Comparison of ENCODE assay signal across 1 cellular context in genomic region chr6:36423101-36423824, GRCh38.
A peak's percentile ranks its signal among the peaks of the same experiment; 100 is the strongest.
TF ChIP-seq lines count a peak whose summit lies in the region.

No MANE protein-coding gene starts in this region.

TF ChIP-seq in HepG2, 621 proteins besides CTCF, POLR2A, EP300 and RAD21 (continued from another document and continues in another):
- no peak for TF ChIP-seq ATF5 (CRISPR knock-in tag; IDR thresholded peaks at IDR 0.05; ENCODE audit: low read depth)
- no peak for TF ChIP-seq ZNF362 (CRISPR knock-in tag; IDR thresholded peaks at IDR 0.05; ENCODE audit: borderline replicate concordance)
- TF ChIP-seq ISL2 (CRISPR knock-in tag; IDR thresholded peaks at IDR 0.05) = peak; percentile 22; the same call in 1 of the 2 replicates
- peak; percentile 92 for TF ChIP-seq NAIF1 (CRISPR knock-in tag; IDR thresholded peaks at IDR 0.05; ENCODE audit: borderline replicate concordance)
- no peak; the same call in 1 of the 2 replicates for TF ChIP-seq ZNF143 (CRISPR knock-in tag; IDR thresholded peaks at IDR 0.05)
- TF ChIP-seq MTA1 (CRISPR knock-in tag; IDR thresholded peaks at IDR 0.05; ENCODE audit: borderline replicate concordance) = peak; percentile 86; the same call in 1 of the 2 replicates
- TF ChIP-seq SRSF4 (IDR thresholded peaks at IDR 0.05; ENCODE audit: low read depth, low read length, poor library complexity, severe bottlenecking) = no peak
- TF ChIP-seq MAFK (conservative IDR thresholded peaks at IDR 0.05 in 1 of 2, IDR thresholded peaks at IDR 0.05 in 1 of 2; ENCODE audit: low read length in 2 of 2) = no peak
- peak; percentile 81 for TF ChIP-seq ARID4A (CRISPR knock-in tag; IDR thresholded peaks at IDR 0.05; ENCODE audit: borderline replicate concordance)
- TF ChIP-seq ELF4 (CRISPR knock-in tag; IDR thresholded peaks at IDR 0.05; ENCODE audit: borderline replicate concordance) = no peak; the same call in 1 of the 2 replicates
- TF ChIP-seq ZNF207 (IDR thresholded peaks at IDR 0.05; ENCODE audit: borderline replicate concordance) = no peak
- TF ChIP-seq NR2F1 (CRISPR knock-in tag; IDR thresholded peaks at IDR 0.05) = peak in 1 of 2 experiments; percentile 18; a peak in 1 of 4 replicates
- TF ChIP-seq AHR (CRISPR knock-in tag; IDR thresholded peaks at IDR 0.05) = 0 out of 2 replicates have a peak, but pooled peaks have one; percentile 38
- no peak for TF ChIP-seq SUZ12 (IDR thresholded peaks at IDR 0.05; ENCODE audit: low read depth, low read length)
- no peak for TF ChIP-seq SATB2 (CRISPR knock-in tag; IDR thresholded peaks at IDR 0.05)
- no peak for TF ChIP-seq ZKSCAN5 (CRISPR knock-in tag; IDR thresholded peaks at IDR 0.05)
- TF ChIP-seq ZNF232 (CRISPR knock-in tag; IDR thresholded peaks at IDR 0.05; ENCODE audit: borderline replicate concordance) = peak; percentile 77; the same call in 1 of the 2 replicates
- TF ChIP-seq ZFP36 (IDR thresholded peaks at IDR 0.05; ENCODE audit: borderline replicate concordance, low read depth, low read length, partially characterized antibody) = no peak
- peak; percentile 77; the same call in 1 of the 2 replicates for TF ChIP-seq ZNF704 (CRISPR knock-in tag; IDR thresholded peaks at IDR 0.05; ENCODE audit: borderline replicate concordance)
- no peak for TF ChIP-seq ZNF773 (CRISPR knock-in tag; IDR thresholded peaks at IDR 0.05; ENCODE audit: borderline replicate concordance)
- no peak for TF ChIP-seq HNRNPK (IDR thresholded peaks at IDR 0.05; ENCODE audit: low read depth, low read length, poor library complexity, severe bottlenecking)
- no peak for TF ChIP-seq ZMAT5 (CRISPR knock-in tag; IDR thresholded peaks at IDR 0.05; ENCODE audit: borderline replicate concordance, low read depth)
- no peak for TF ChIP-seq RERE (CRISPR knock-in tag; IDR thresholded peaks at IDR 0.05; ENCODE audit: low read depth)
- TF ChIP-seq TERF1 (CRISPR knock-in tag; IDR thresholded peaks at IDR 0.05) = no peak
- no peak for TF ChIP-seq ZNF674 (CRISPR knock-in tag; IDR thresholded peaks at IDR 0.05; ENCODE audit: low read depth)
- TF ChIP-seq CAMTA2 (CRISPR knock-in tag; IDR thresholded peaks at IDR 0.05; ENCODE audit: borderline replicate concordance) = peak; percentile 27; the same call in 1 of the 2 replicates
- TF ChIP-seq NFIB (CRISPR knock-in tag; IDR thresholded peaks at IDR 0.05; ENCODE audit: borderline replicate concordance) = no peak
- peak; percentile 57 for TF ChIP-seq YY1 (IDR thresholded peaks at IDR 0.05; ENCODE audit: insufficient read depth, insufficient replicate concordance, low read depth, low read length)
- peak; percentile 72; the same call in 1 of the 2 replicates for TF ChIP-seq SNAPC2 (CRISPR knock-in tag; IDR thresholded peaks at IDR 0.05)
- TF ChIP-seq ZBED4 (CRISPR knock-in tag; IDR thresholded peaks at IDR 0.05; ENCODE audit: borderline replicate concordance) = peak; percentile 93
- TF ChIP-seq UBTF (CRISPR knock-in tag; IDR thresholded peaks at IDR 0.05) = peak; percentile 71
- no peak for TF ChIP-seq MBD4 (IDR thresholded peaks at IDR 0.05; ENCODE audit: borderline replicate concordance, low read length)
- TF ChIP-seq DRAP1 (CRISPR knock-in tag; IDR thresholded peaks at IDR 0.05) = peak; percentile 79
- no peak for TF ChIP-seq ZNF180 (CRISPR knock-in tag; IDR thresholded peaks at IDR 0.05; ENCODE audit: borderline replicate concordance, low read depth)
